In the genomic region with DNA sequence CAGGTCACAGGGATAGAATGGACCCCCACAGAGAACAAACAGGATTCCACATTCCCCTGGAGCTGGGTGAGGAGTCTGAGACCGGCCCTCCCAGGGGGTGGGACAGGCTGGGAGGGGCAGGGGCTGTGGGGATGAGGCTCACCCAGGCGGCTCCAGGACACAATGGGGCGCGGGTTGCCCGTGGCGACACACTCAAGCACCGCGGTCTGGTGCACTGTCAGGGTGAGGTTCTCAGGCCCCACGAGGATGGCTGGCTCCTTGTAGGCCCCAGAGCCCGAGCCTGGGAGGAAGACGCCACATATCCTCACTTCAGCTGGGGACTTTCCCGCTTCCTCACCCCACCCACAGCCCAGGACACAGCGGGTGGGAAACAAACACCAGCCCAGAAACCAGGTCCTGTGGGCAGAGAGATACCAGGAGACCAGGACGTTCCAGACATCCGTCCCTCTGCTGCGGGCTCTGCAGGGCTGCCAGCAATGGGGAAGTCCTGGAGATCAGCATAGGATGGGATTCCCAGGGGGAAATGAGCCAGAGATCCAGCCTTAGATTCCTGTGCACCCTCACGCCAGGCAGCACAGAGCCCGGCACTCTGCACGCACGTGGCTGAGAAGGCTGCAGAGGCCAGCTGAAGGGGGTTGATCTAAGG, we compare ENCODE assay signal across 23 cellular contexts. TPM values are rescaled to one million over a fixed set of nuclear protein-coding genes. Genes with fewer than 3 reads are reported as not detected.
DNase-seq lines count a peak whose midpoint lies in the region; ATAC-seq and TF ChIP-seq lines count a peak whose summit lies in the region.
"Had no signal": no experiment of that assay in that cellular context is flagged by ENCODE, and none has a peak within 500 bp of the region (broad histone marks: within the 10 kb centered on the region; RNA-seq: fewer than 3 reads in every experiment).

No MANE protein-coding gene starts in this region.

- H3K27me3 ChIP-seq in brain microvascular endothelial cell (replicated peaks) (no peaks in the 10 kb centered on the region), Peyer's patch (no peaks in the 10 kb centered on the region)
- H3K27me3 ChIP-seq: hepatocyte had no signal

- H3K4me3 ChIP-seq in brain microvascular endothelial cell (ENCODE audit: low read depth, low read length) (no peak overlapping the region), Peyer's patch (no peak overlapping the region)
- H3K4me3 ChIP-seq: hepatocyte, psoas muscle had no signal

- no peaks in the 10 kb centered on the region for H3K4me1 ChIP-seq in Peyer's patch
- H3K4me1 ChIP-seq: psoas muscle had no signal

- peaks cover 46% of the 10 kb centered on the region for H3K27me3 Mint-ChIP-seq in glutamatergic neuron (ENCODE audit: unreplicated experiment)

- TF ChIP-seq POLR2A in Peyer's patch (IDR thresholded peaks at IDR 0.05) = no peak

- DNase-seq in NCI-H748 (lab: John Stamatoyannopoulos, UW; ENCODE audit: unreplicated experiment) = peak; percentile 49
- DNase-seq in NCI-H748 treated with DMSO at 0.1 percent for 48 hours (lab: John Stamatoyannopoulos, UW) = no peak
- DNase-seq in NCI-H69 (lab: John Stamatoyannopoulos, UW) = peak; percentile 68
- DNase-seq in glutamatergic neuron = peak; percentile 37
- DNase-seq in retina = peak; percentile 56
- no peak for DNase-seq in brain microvascular endothelial cell
- no peak for DNase-seq in Peyer's patch
- DNase-seq: activated naive CD4-positive, alpha-beta T cell treated with anti-CD3 and anti-CD28 coated beads, Interleukin-2, amount 50 U/mL, for 16 hours; activated T-cell treated with anti-CD3 and anti-CD28 coated beads, Interleukin-2, amount 50 U/mL, for 48 hours; DMS79 treated with DMSO at 0.1 percent for 48 hours; naive thymus-derived CD4-positive, alpha-beta T cell; NCI-H774; T1000 had no signal

- H3K36me3 Mint-ChIP-seq in glutamatergic neuron (ENCODE audit: unreplicated experiment) = no peaks in the 10 kb centered on the region
- H3K36me3 Mint-ChIP-seq: CD14-positive monocyte; naive thymus-derived CD4-positive, alpha-beta T cell had no signal

- peak overlapping the region; percentile 95 for H3K27ac Mint-ChIP-seq in glutamatergic neuron (ENCODE audit: unreplicated experiment)
- H3K27ac Mint-ChIP-seq: naive thymus-derived CD4-positive, alpha-beta T cell had no signal

- H3K27ac ChIP-seq in brain microvascular endothelial cell (no peak overlapping the region), Peyer's patch (no peak overlapping the region)
- H3K27ac ChIP-seq: hepatocyte, KMS-11, psoas muscle had no signal

- H3K9me3 ChIP-seq in Peyer's patch = no peaks in the 10 kb centered on the region
- H3K9me3 ChIP-seq: psoas muscle had no signal

- in situ Hi-C loops in brain microvascular endothelial cell (cut with HindIII; ENCODE audit: low pct_ligation_motif_present, low sequenced_read_pairs) = no loop called here

- ATAC-seq in HG03097 (IDR thresholded peaks at IDR 0.05; ENCODE audit: low FRiP score, unreplicated experiment) = no peak
- ATAC-seq: activated CD4-positive, CD25-positive, alpha-beta regulatory T cell treated with anti-CD3 and anti-CD28 coated beads, Interleukin-2, amount 50 U/mL, for 24 hours; naive thymus-derived CD4-positive, alpha-beta T cell; Panc1; psoas muscle had no signal

- H3K4me1 Mint-ChIP-seq in glutamatergic neuron (ENCODE audit: low read depth, unreplicated experiment) = peaks cover 53% of the 10 kb centered on the region
- H3K4me1 Mint-ChIP-seq: CD14-positive monocyte had no signal

- H3K4me3 Mint-ChIP-seq in glutamatergic neuron (ENCODE audit: unreplicated experiment) = peak overlapping the region; percentile 40
- H3K4me3 Mint-ChIP-seq: CD14-positive monocyte; naive thymus-derived CD4-positive, alpha-beta T cell had no signal

- peaks cover 43% of the 10 kb centered on the region for H3K9me3 Mint-ChIP-seq in glutamatergic neuron (ENCODE audit: unreplicated experiment)
- H3K9me3 Mint-ChIP-seq: CD14-positive monocyte had no signal

- no peak for TF ChIP-seq CTCF in glutamatergic neuron (IDR thresholded peaks at IDR 0.05; ENCODE audit: partially characterized antibody, unreplicated experiment)
- no peak for TF ChIP-seq CTCF in brain microvascular endothelial cell (IDR thresholded peaks at IDR 0.05; ENCODE audit: low read depth, low read length, missing control alignments)
- no peak for TF ChIP-seq CTCF in Peyer's patch (IDR thresholded peaks at IDR 0.05)

- no peaks in the 10 kb centered on the region for H3K36me3 ChIP-seq in brain microvascular endothelial cell (replicated peaks)
- H3K36me3 ChIP-seq in Peyer's patch = no peaks in the 10 kb centered on the region

RNA-seq across cellular contexts. Expression of a gene that starts 30.2 kb away (rescaled TPM):
- total RNA-seq in glutamatergic neuron (ENCODE audit: unreplicated experiment) = not detected
- total RNA-seq in Peyer's patch = not detected
- total RNA-seq: hepatocyte, subcutaneous adipose tissue had no signal

RNA-seq across cellular contexts. Expression of a gene that starts 38.9 kb away (rescaled TPM):
- total RNA-seq in glutamatergic neuron (ENCODE audit: unreplicated experiment) (not detected), Peyer's patch (not detected)
- total RNA-seq: aorta; chondrocyte; hepatocyte; naive thymus-derived CD4-positive, alpha-beta T cell; psoas muscle; subcutaneous adipose tissue had no signal

RNA-seq across cellular contexts. Expression of a gene that starts 43.1 kb away (rescaled TPM):
- total RNA-seq in glutamatergic neuron (ENCODE audit: unreplicated experiment) (342 TPM), Peyer's patch (not detected)
- total RNA-seq: aorta; naive thymus-derived CD4-positive, alpha-beta T cell; psoas muscle; subcutaneous adipose tissue had no signal

RNA-seq across cellular contexts. Expression of a gene that starts 48.0 kb away (rescaled TPM):
- 6.8 TPM for total RNA-seq in glutamatergic neuron (ENCODE audit: unreplicated experiment)
- total RNA-seq in Peyer's patch = 10 to 100 TPM in 1 of 4 donors, 1 to 10 TPM in 3; 7.0 to 23.1 (median 8.1) TPM

Comparison
In these comparisons a context has a peak if more than half of its experiments do, and no peak if none do; other contexts are left out.
1. DNase-seq: peak in NCI-H748 (single experiment), NCI-H69 (single experiment), glutamatergic neuron (single experiment) and retina (single experiment); none in NCI-H748 treated with DMSO at 0.1 percent for 48 hours (single experiment), brain microvascular endothelial cell (single experiment) and Peyer's patch (0 of 3).
2. RNA of a gene that starts 30.2 kb away (total RNA-seq): not detected in glutamatergic neuron (single experiment); not detected in Peyer's patch; every median in the first group is over 10 times any median in the second.
3. RNA of a gene that starts 43.1 kb away (total RNA-seq): 342 TPM in glutamatergic neuron (single experiment); not detected in Peyer's patch; every median in the first group is over 100 times any median in the second.